In genomic region chr20:35821807-35822242, GRCh38 we compare ENCODE assay signal across 11 cellular contexts. TPM values are rescaled to one million over a fixed set of nuclear protein-coding genes. Genes with fewer than 3 reads are reported as not detected.
DNase-seq lines count a peak whose midpoint lies in the region; ATAC-seq, FAIRE-seq and TF ChIP-seq lines count a peak whose summit lies in the region.
"Had no signal": no experiment of that assay in that cellular context is flagged by ENCODE, and none has a peak within 500 bp of the region (broad histone marks: within the 10 kb centered on the region; RNA-seq: fewer than 3 reads in every experiment).

No MANE protein-coding gene starts in this region.

- H3K27ac ChIP-seq in AG04450 (ENCODE audit: low read depth, low read length), result peak overlapping the region; percentile 68
- H3K27ac ChIP-seq in HEK293 (ENCODE audit: extremely low read depth, low read depth, low read length), result no peak overlapping the region
- peak overlapping the region; percentile 66 for H3K27ac ChIP-seq in astrocyte (ENCODE audit: low read depth, low read length)

- H3K4me3 Mint-ChIP-seq in astrocyte (ENCODE audit: unreplicated experiment) (no peak overlapping the region), WTC11 (no peak overlapping the region)

- ATAC-seq in WTC11, result no peak
- ATAC-seq in activated CD4-positive, CD25-positive, alpha-beta regulatory T cell treated with anti-CD3 and anti-CD28 coated beads, Interleukin-2, amount 50 U/mL, for 24 hours, result no peak

- H3K36me3 ChIP-seq in HEK293 (ENCODE audit: control insufficient read depth in 2 of 2, insufficient read depth in 1 of 2, low read length in 2 of 2) (no peaks in the 10 kb centered on the region; a peak in 1 of 3 replicates), astrocyte (ENCODE audit: insufficient read depth, low read length) (no peaks in the 10 kb centered on the region)

- peaks cover 8% of the 10 kb centered on the region for H3K79me2 ChIP-seq in astrocyte (ENCODE audit: insufficient read depth, low read length)

- H3K4me1 ChIP-seq in HEK293 (ENCODE audit: control insufficient read depth, insufficient read depth, low read length), result no peaks in the 10 kb centered on the region
- H3K4me1 ChIP-seq in astrocyte (ENCODE audit: insufficient read depth, low read length), result peaks cover 21% of the 10 kb centered on the region

- peak overlapping the region; percentile 30 for H3K4me2 ChIP-seq in astrocyte (ENCODE audit: low read length)

- CTCF ChIA-PET in AG04450 (lab: Charles Lee) (no interaction called here), HEK293 (lab: Yijun Ruan, JAX) (interaction anchor here (0.5 to 0.9 kb wide), 2 partner anchors 43 to 605 kb away, joined by 3 to 4 read pairs; no protein-coding TSS in a partner anchor), WTC11 (lab: Charles Lee) (interaction anchor here (0.7 kb wide), 1 partner anchor 50 kb away, joined by 4 read pairs; the partner anchor contains the start of gene PHF20)

- H3K9me3 Mint-ChIP-seq in astrocyte (ENCODE audit: unreplicated experiment), result peaks cover 14% of the 10 kb centered on the region
- H3K9me3 Mint-ChIP-seq in WTC11, result no peaks in the 10 kb centered on the region

- H3K27me3 ChIP-seq in AG04450 (ENCODE audit: control insufficient read depth, insufficient read depth, low read length) (no peaks in the 10 kb centered on the region), astrocyte (ENCODE audit: insufficient read depth, low read length) (no peaks in the 10 kb centered on the region)

- peak; percentile 62 for FAIRE-seq in astrocyte (lab: Jason Lieb, UNC)

- peaks cover 22% of the 10 kb centered on the region for H3K4me1 Mint-ChIP-seq in astrocyte (ENCODE audit: low read depth, unreplicated experiment)
- H3K4me1 Mint-ChIP-seq in WTC11, result no peaks in the 10 kb centered on the region

- H2AFZ ChIP-seq in astrocyte (ENCODE audit: low read depth, low read length), result no peak overlapping the region

- TF ChIP-seq CTCF in AG04450 (IDR thresholded peaks at IDR 0.05; ENCODE audit: low read depth, low read length) (no peak), HEK293 (tag by site-specific recombination; IDR thresholded peaks at IDR 0.05) (no peak), astrocyte (IDR thresholded peaks at IDR 0.05; ENCODE audit: insufficient read depth, low read depth, low read length) (no peak), WTC11 (IDR thresholded peaks at IDR 0.05) (no peak)

- DNase-seq in AG04450 (ENCODE audit: low read depth, low spot score) (no peak), astrocyte (ENCODE audit: low read depth) (peak; percentile 90), kidney glomerular epithelial cell (lab: John Stamatoyannopoulos, UW) (peak; percentile 75), WTC11 (ENCODE audit: low spot score) (no peak), HT-29 (ENCODE audit: low spot score) (no peak)
- DNase-seq in activated effector memory CD4-positive, alpha-beta T cell treated with anti-CD3 and anti-CD28 coated beads, Interleukin-2, amount 50 U/mL, for 16 hours, result no peak
- DNase-seq: activated naive CD4-positive, alpha-beta T cell treated with Interleukin-2 at 50 U/mL for 16 hours; stimulated activated CD4-positive, alpha-beta T cell treated with anti-CD3 and anti-CD28 coated beads, Interleukin-4, amount 100 ng/mL, for 24 hours; T-helper 1 cell had no signal

- no peak overlapping the region for H3K4me3 ChIP-seq in AG04450 (ENCODE audit: low read depth, low read length)
- H3K4me3 ChIP-seq in HEK293 (ENCODE audit: low read depth, low read length), result no peak overlapping the region
- H3K4me3 ChIP-seq in astrocyte (ENCODE audit: insufficient read depth, low read depth, low read length), result no peak overlapping the region

- H3K36me3 Mint-ChIP-seq in astrocyte (ENCODE audit: low read depth, unreplicated experiment) (peaks cover 23% of the 10 kb centered on the region), WTC11 (peaks cover 14% of the 10 kb centered on the region)

- H3K9me3 ChIP-seq in AG04450 (ENCODE audit: control insufficient read depth, insufficient read depth, low read length), result peaks cover 3% of the 10 kb centered on the region
- no peaks in the 10 kb centered on the region for H3K9me3 ChIP-seq in HEK293 (ENCODE audit: control insufficient read depth, insufficient read depth, low read depth, low read length)
- no peaks in the 10 kb centered on the region for H3K9me3 ChIP-seq in astrocyte (ENCODE audit: insufficient read depth, low read depth, low read length)

- H3K27ac Mint-ChIP-seq in astrocyte (ENCODE audit: unreplicated experiment) (peak overlapping the region; percentile 78), WTC11 (no peak overlapping the region; the same call in 1 of the 2 replicates)

- POLR2A ChIA-PET in AG04450 (lab: Yijun Ruan, JAX) (no interaction called here), HEK293 (lab: Yijun Ruan, JAX) (interaction anchor here (0.8 to 1.0 kb wide), 2 partner anchors 49 to 79 kb away, joined by 3 read pairs; partner anchors contain the start of genes PHF20 and RBM39), WTC11 (lab: Charles Lee) (no interaction called here)

- H3K27me3 Mint-ChIP-seq in astrocyte (ENCODE audit: low read depth, unreplicated experiment) (no peaks in the 10 kb centered on the region), WTC11 (ENCODE audit: low read depth) (no peaks in the 10 kb centered on the region)

- peak overlapping the region; percentile 11 for H3K9ac ChIP-seq in astrocyte (ENCODE audit: low read length)

- H4K20me1 ChIP-seq in astrocyte (ENCODE audit: insufficient read depth, low read length), result peaks cover 6% of the 10 kb centered on the region

TF ChIP-seq in HEK293, 187 proteins besides CTCF, POLR2A, EP300 and RAD21 (continues in another document):
- no peak for TF ChIP-seq ZBTB17 (tag by site-specific recombination; IDR thresholded peaks at IDR 0.05)
- 0 out of 2 replicates have a peak, but pooled peaks have one; percentile 21 for TF ChIP-seq ZFP37 (tag by site-specific recombination; IDR thresholded peaks at IDR 0.05)
- TF ChIP-seq SP3 (tag by site-specific recombination; IDR thresholded peaks at IDR 0.05), result no peak
- no peak for TF ChIP-seq KLF7 (tag by site-specific recombination; IDR thresholded peaks at IDR 0.05; ENCODE audit: borderline replicate concordance)
- TF ChIP-seq ZFHX2 (tag by site-specific recombination; conservative IDR thresholded peaks at IDR 0.05), result no peak
- no peak for TF ChIP-seq RBAK (tag by site-specific recombination; IDR thresholded peaks at IDR 0.05)

TF ChIP-seq in WTC11, 78 proteins besides CTCF, POLR2A, EP300 and RAD21:
- no peak for TF ChIP-seq ETV6 (CRISPR knock-in tag; IDR thresholded peaks at IDR 0.05)
- no peak for TF ChIP-seq ZNF232 (CRISPR knock-in tag; IDR thresholded peaks at IDR 0.05)
- TF ChIP-seq MAX (CRISPR knock-in tag; IDR thresholded peaks at IDR 0.05), result no peak
- TF ChIP-seq CREB1 (CRISPR knock-in tag; IDR thresholded peaks at IDR 0.05), result no peak
- no peak for TF ChIP-seq FOXP1 (CRISPR knock-in tag; IDR thresholded peaks at IDR 0.05; ENCODE audit: borderline replicate concordance)

RNA-seq across cellular contexts. Expression of gene PHF20, which starts 50.0 kb away (rescaled TPM):
- 25.8 and 30.6 TPM in 2 replicates for polyA plus RNA-seq in AG04450 (2011; rRNA removed)
- 40.8 and 41.2 TPM in 2 replicates for polyA minus RNA-seq in AG04450 (2011; rRNA and poly(A)+ RNA removed)
- total RNA-seq in astrocyte (32.6 and 40.1 TPM in 2 replicates), WTC11 (2021) (65.8 to 70.0 TPM (median 66.8 TPM) in 3 replicates)
- total RNA-seq in HT-29 (2014; rRNA removed; shearing (Covaris generic)), result 39.0 and 47.2 TPM in 2 replicates

Comparison
In these comparisons a context has a peak if more than half of its experiments do, and no peak if none do; other contexts are left out.
1. DNase-seq: peak in astrocyte (single experiment) and kidney glomerular epithelial cell (single experiment); none in AG04450 (single experiment), activated effector memory CD4-positive, alpha-beta T cell treated with anti-CD3 and anti-CD28 coated beads, Interleukin-2, amount 50 U/mL, for 16 hours (single experiment), WTC11 (single experiment) and HT-29 (single experiment).